ENCODE assay signal across 8 cellular contexts in genomic region chr19:14450168-14450874, GRCh38. TPM values are rescaled to one million over a fixed set of nuclear protein-coding genes. Genes with fewer than 3 reads are reported as not detected.
DNase-seq lines count a peak whose midpoint lies in the region; ATAC-seq, FAIRE-seq and TF ChIP-seq lines count a peak whose summit lies in the region.

No MANE protein-coding gene starts in this region.

- ATAC-seq in HG02798 (IDR thresholded peaks at IDR 0.05; ENCODE audit: poor library complexity, unreplicated experiment) (no peak), HG03460 (IDR thresholded peaks at IDR 0.05; ENCODE audit: unreplicated experiment) (no peak)

- H3K36me3 ChIP-seq in SJSA1 (peaks cover 64% of the 10 kb centered on the region), mesendoderm (ENCODE audit: control insufficient read depth, insufficient read depth, low read length) (no peaks in the 10 kb centered on the region)

- no peak overlapping the region for H2BK15ac ChIP-seq in mesendoderm (replicated peaks; ENCODE audit: low read depth)

- no peaks in the 10 kb centered on the region for H3K27me3 ChIP-seq in SJSA1 (replicated peaks)
- H3K27me3 ChIP-seq in mesendoderm (ENCODE audit: insufficient read depth, low read length, poor library complexity): no peaks in the 10 kb centered on the region

- no peak overlapping the region for H3K23ac ChIP-seq in mesendoderm (ENCODE audit: low read length)

- H2BK5ac ChIP-seq in mesendoderm (ENCODE audit: low read length): no peak overlapping the region

- DNase-seq in activated CD4-positive, alpha-beta T cell treated with anti-CD3 and anti-CD28 coated beads for 24 hours (ENCODE audit: low read depth in 2 of 2): peak; percentile 55 to 64
- no peak for DNase-seq in activated CD4-positive, alpha-beta T cell treated with anti-CD3 and anti-CD28 coated beads for 1 hour
- DNase-seq in SJSA1 (ENCODE audit: low read depth in 1 of 2, low spot score in 2 of 2): peak; percentile 18 to 79
- peak; percentile 69 for DNase-seq in activated naive CD4-positive, alpha-beta T cell treated with Interleukin-2 at 50 U/mL for 16 hours
- DNase-seq in mesendoderm: peak; percentile 92
- DNase-seq in H54 (ENCODE audit: insufficient read length, low spot score): no peak

- no peak overlapping the region for H3K4ac ChIP-seq in mesendoderm (ENCODE audit: low read depth, low read length)

- no peak overlapping the region for H3K27ac ChIP-seq in SJSA1
- no peak overlapping the region for H3K27ac ChIP-seq in mesendoderm (ENCODE audit: low read depth, low read length)

- no peak overlapping the region for H2AK5ac ChIP-seq in mesendoderm (ENCODE audit: low read length)

- H2BK120ac ChIP-seq in mesendoderm (ENCODE audit: low read depth, low read length): no peak overlapping the region

- H3K4me1 ChIP-seq in SJSA1 (replicated peaks) (no peaks in the 10 kb centered on the region), mesendoderm (ENCODE audit: control insufficient read depth, low read depth, low read length) (no peaks in the 10 kb centered on the region)

- H4K5ac ChIP-seq in mesendoderm (ENCODE audit: low read length): no peak overlapping the region

- H3K9me3 ChIP-seq in SJSA1 (replicated peaks): no peaks in the 10 kb centered on the region

- no peaks in the 10 kb centered on the region for H3K79me2 ChIP-seq in mesendoderm (ENCODE audit: control insufficient read depth, insufficient read depth, low read length)

- H3K4me3 ChIP-seq in SJSA1: no peak overlapping the region
- no peak overlapping the region for H3K4me3 ChIP-seq in mesendoderm (ENCODE audit: low read length)

- no peak overlapping the region for H3K56ac ChIP-seq in mesendoderm (ENCODE audit: low read length)

- H3K79me1 ChIP-seq in mesendoderm (ENCODE audit: low read length): no peaks in the 10 kb centered on the region

- WGBS in mesendoderm (ENCODE audit: extremely low coverage, insufficient coverage, low lambda C conversion rate): no CpG with 5 or more reads among the region's 30 CpGs

- no peak overlapping the region for H3K18ac ChIP-seq in mesendoderm (ENCODE audit: low read length)

- no peak for TF ChIP-seq POLR2A in H54 (IDR thresholded peaks at IDR 0.05; ENCODE audit: low read depth, low read length)

- H3K9ac ChIP-seq in mesendoderm (ENCODE audit: low read length): no peak overlapping the region

- H3K4me2 ChIP-seq in mesendoderm (ENCODE audit: low read length): no peak overlapping the region

- FAIRE-seq in H54 (lab: Jason Lieb, UNC): no peak

- no peak overlapping the region for H4K8ac ChIP-seq in mesendoderm (ENCODE audit: low read depth, low read length)

RNA-seq across cellular contexts. Expression of gene PKN1, which starts 17.2 kb away (rescaled TPM):
- 75.2 and 79.7 TPM in 2 replicates for total RNA-seq in SJSA1 (2014; rRNA removed; shearing (Covaris generic))
- polyA plus RNA-seq in mesendoderm (2013, experiment 1 of 2): 35.9 TPM
- polyA plus RNA-seq in mesendoderm (2013, experiment 2 of 2): 37.9 TPM

RNA-seq across cellular contexts. Expression of gene PTGER1, which starts 24.8 kb away (rescaled TPM):
- not detected in 2 replicates for total RNA-seq in SJSA1 (2014; rRNA removed; shearing (Covaris generic))
- polyA plus RNA-seq in mesendoderm (2013, experiment 1 of 2): 0.11 TPM
- polyA plus RNA-seq in mesendoderm (2013, experiment 2 of 2): 0.07 TPM

RNA-seq across cellular contexts. Expression of gene DDX39A, which starts 31.2 kb away (rescaled TPM):
- 222 and 278 TPM in 2 replicates for total RNA-seq in SJSA1 (2014; rRNA removed; shearing (Covaris generic))
- 147 TPM for polyA plus RNA-seq in mesendoderm (2013, experiment 1 of 2)
- 152 TPM for polyA plus RNA-seq in mesendoderm (2013, experiment 2 of 2)

RNA-seq across cellular contexts. Expression of gene GIPC1, which starts 45.6 kb away (rescaled TPM):
- total RNA-seq in SJSA1 (2014; rRNA removed; shearing (Covaris generic)): 148 and 234 TPM in 2 replicates
- polyA plus RNA-seq in mesendoderm (2013, experiment 1 of 2): 47.1 TPM
- 46.7 TPM for polyA plus RNA-seq in mesendoderm (2013, experiment 2 of 2)

Comparison
In these comparisons a context has a peak if more than half of its experiments do, and no peak if none do; other contexts are left out.
1. DNase-seq: peak in activated CD4-positive, alpha-beta T cell treated with anti-CD3 and anti-CD28 coated beads for 24 hours (2 of 2), SJSA1 (2 of 2), activated naive CD4-positive, alpha-beta T cell treated with Interleukin-2 at 50 U/mL for 16 hours (single experiment) and mesendoderm (single experiment); none in activated CD4-positive, alpha-beta T cell treated with anti-CD3 and anti-CD28 coated beads for 1 hour (single experiment) and H54 (single experiment).